11 cellular contexts compared by ENCODE assay signal in genomic region chr16:70700101-70701020, GRCh38. TPM values are rescaled to one million over a fixed set of nuclear protein-coding genes. Genes with fewer than 3 reads are reported as not detected.
DNase-seq lines count a peak whose midpoint lies in the region; ATAC-seq and TF ChIP-seq lines count a peak whose summit lies in the region.
"Had no signal": no experiment of that assay in that cellular context is flagged by ENCODE, and none has a peak within 500 bp of the region (broad histone marks: within the 10 kb centered on the region; RNA-seq: fewer than 3 reads in every experiment).

No MANE protein-coding gene starts in this region.

- no peak overlapping the region for H2AFZ ChIP-seq in hepatocyte

- H3K4me3 Mint-ChIP-seq in T-helper 2 cell treated with Interferon-gamma antibody and Interleukin-4, amounts not matched to agents 5 μg/mL and 100 μg/mL, for 36 hours = no peak overlapping the region

- peaks cover 13% of the 10 kb centered on the region for H3K4me1 Mint-ChIP-seq in T-helper 2 cell treated with Interferon-gamma antibody and Interleukin-4, amounts not matched to agents 5 μg/mL and 100 μg/mL, for 36 hours (ENCODE audit: low read depth)

- H3K36me3 ChIP-seq in hepatocyte (replicated peaks; ENCODE audit: insufficient read depth, low read depth) = no peaks in the 10 kb centered on the region

- ATAC-seq in Right ventricle myocardium superior (ENCODE audit: poor library complexity) (peak; percentile 76), HG02759 (IDR thresholded peaks at IDR 0.05; ENCODE audit: unreplicated experiment) (no peak)

- no peaks in the 10 kb centered on the region for H3K79me2 ChIP-seq in hepatocyte

- H3K4me3 ChIP-seq in retinal pigment epithelial cell (ENCODE audit: low read length) (no peak overlapping the region), hepatocyte (no peak overlapping the region)

- peaks cover 2% of the 10 kb centered on the region for H3K36me3 Mint-ChIP-seq in T-helper 2 cell treated with Interferon-gamma antibody and Interleukin-4, amounts not matched to agents 5 μg/mL and 100 μg/mL, for 36 hours (ENCODE audit: low read depth)

- WGBS in hepatocyte (ENCODE audit: low lambda C conversion rate, missing lambda C conversion rate) = 92% methylated on average over 29 of the region's 30 CpGs

- no peaks in the 10 kb centered on the region for H3K9me2 ChIP-seq in hepatocyte (replicated peaks; ENCODE audit: insufficient read depth)

- no peak overlapping the region for H3K27ac Mint-ChIP-seq in T-helper 2 cell treated with Interferon-gamma antibody and Interleukin-4, amounts not matched to agents 5 μg/mL and 100 μg/mL, for 36 hours

- no peak overlapping the region for H3K27ac ChIP-seq in hepatocyte

- no peaks in the 10 kb centered on the region for H3K9me3 Mint-ChIP-seq in T-helper 2 cell treated with Interferon-gamma antibody and Interleukin-4, amounts not matched to agents 5 μg/mL and 100 μg/mL, for 36 hours

- H3K9me3 ChIP-seq in hepatocyte (ENCODE audit: low read depth) = no peaks in the 10 kb centered on the region

- no peaks in the 10 kb centered on the region for H4K20me1 ChIP-seq in hepatocyte (ENCODE audit: insufficient read depth, poor library complexity, severe bottlenecking)

- intact Hi-C loops in Right ventricle myocardium superior (cut with DNase I) = no loop called here

- H3K27me3 ChIP-seq in hepatocyte = no peaks in the 10 kb centered on the region

- H3K4me2 ChIP-seq in hepatocyte = no peak overlapping the region

- peaks cover 33% of the 10 kb centered on the region for H3K4me1 ChIP-seq in hepatocyte (ENCODE audit: insufficient read depth)

- no peaks in the 10 kb centered on the region for H3K27me3 Mint-ChIP-seq in T-helper 2 cell treated with Interferon-gamma antibody and Interleukin-4, amounts not matched to agents 5 μg/mL and 100 μg/mL, for 36 hours (ENCODE audit: low read depth)

- peak; percentile 6 for DNase-seq in DMS79 (lab: John Stamatoyannopoulos, UW)
- DNase-seq in SHP77 treated with DMSO at 0.1 percent for 48 hours (lab: John Stamatoyannopoulos, UW) = peak; percentile 87
- DNase-seq in Right ventricle myocardium superior = peak; percentile 84
- peak; percentile 54 for DNase-seq in retinal pigment epithelial cell (ENCODE audit: low read depth)
- DNase-seq in iPS-NIHi7 (ENCODE audit: extremely low spot score) = no peak
- DNase-seq in hepatocyte (ENCODE audit: low spot score) = no peak
- DNase-seq in T-helper 2 cell treated with Interferon-gamma antibody and Interleukin-4, amounts not matched to agents 5 μg/mL and 100 μg/mL, for 36 hours (ENCODE audit: low spot score) = no peak
- DNase-seq: Calu3, kidney glomerular epithelial cell had no signal

- TF ChIP-seq CTCF in retinal pigment epithelial cell (conservative IDR thresholded peaks at IDR 0.05; ENCODE audit: low read depth, low read length) (no peak), hepatocyte (IDR thresholded peaks at IDR 0.05; ENCODE audit: poor library complexity) (no peak)

RNA-seq across cellular contexts. Expression of gene MTSS2, which starts 14.5 kb away (rescaled TPM):
- total RNA-seq in Right ventricle myocardium superior = 74.1 TPM
- total RNA-seq in hepatocyte = 16.1 and 19.6 TPM in 2 replicates
- 10.4 and 16.5 TPM in 2 replicates for polyA plus RNA-seq in hepatocyte

RNA-seq across cellular contexts. Expression of gene IL34, which starts 54.0 kb away (rescaled TPM):
- total RNA-seq in Right ventricle myocardium superior (1.6 TPM), hepatocyte (2.2 TPM in 2 replicates)
- 0.48 and 2.6 TPM in 2 replicates for polyA plus RNA-seq in hepatocyte
- total RNA-seq: T-helper 1 cell treated with Interleukin-12 subunit alpha and Interleukin-12 subunit beta and Interleukin-4 antibody, amounts not matched to agents 30 ng/mL and 1 ng/mL, for 36 hours had no signal

Comparison
In these comparisons a context has a peak if more than half of its experiments do, and no peak if none do; other contexts are left out.
1. DNase-seq: peak in DMS79 (single experiment), SHP77 treated with DMSO at 0.1 percent for 48 hours (single experiment), Right ventricle myocardium superior (single experiment) and retinal pigment epithelial cell (single experiment); none in iPS-NIHi7 (single experiment), hepatocyte (single experiment) and T-helper 2 cell treated with Interferon-gamma antibody and Interleukin-4, amounts not matched to agents 5 μg/mL and 100 μg/mL, for 36 hours (single experiment).